8 cellular contexts compared by ENCODE assay signal in genomic region chr7:73606801-73607691, GRCh38. TPM values are rescaled to one million over a fixed set of nuclear protein-coding genes. Genes with fewer than 3 reads are reported as not detected.
A peak's percentile ranks its signal among the peaks of the same experiment; 100 is the strongest.
DNase-seq lines count a peak whose midpoint lies in the region; ATAC-seq and TF ChIP-seq lines count a peak whose summit lies in the region.

No MANE protein-coding gene starts in this region.

- intact Hi-C loops in Panc1 (cut with micrococcal nuclease; ENCODE audit: unreplicated experiment) (loop anchor here (5.0 kb wide), 2 partner anchors 60 to 120 kb away; partner anchors contain the start of gene VPS37D), aorta (cut with DNase I) (loop anchor here (1.0 to 5.0 kb wide), 4 partner anchors 60 to 120 kb away; partner anchors contain the start of gene VPS37D (in 1 of the 2))
- intact Hi-C loops in activated T-helper 2 cell treated with anti-CD3 and anti-CD28 coated beads, Interferon-gamma antibody, Interleukin-2, Interleukin-4, amounts not matched to agents 10 μg/mL and 5 μg/mL and 100 μg/mL, durations not matched to agents 14 hours and 24 hours and 36 hours (cut with micrococcal nuclease) = loop anchor here (1.0 to 5.0 kb wide), 3 partner anchors 60 to 128 kb away; partner anchors contain the start of gene VPS37D

- POLR2A ChIA-PET in Panc1 (lab: Charles Lee) = interaction anchor here (0.6 to 0.7 kb wide), 2 partner anchors 9 to 296 kb away, joined by 9 to 11 read pairs; no protein-coding TSS in a partner anchor

- no peaks in the 10 kb centered on the region for H3K9me3 Mint-ChIP-seq in activated T-helper 2 cell treated with anti-CD3 and anti-CD28 coated beads, Interferon-gamma antibody, Interleukin-2, Interleukin-4, amounts not matched to agents 10 μg/mL and 5 μg/mL and 100 μg/mL, durations not matched to agents 14 hours and 24 hours and 36 hours
- H3K9me3 Mint-ChIP-seq in progenitor cell of endocrine pancreas (ENCODE audit: low read depth) = no peaks in the 10 kb centered on the region

- TF ChIP-seq CTCF in Panc1 (IDR thresholded peaks at IDR 0.05) = peak; percentile 98
- peak; percentile 98 for TF ChIP-seq CTCF in progenitor cell of endocrine pancreas (IDR thresholded peaks at IDR 0.05; ENCODE audit: unreplicated experiment)

- no peaks in the 10 kb centered on the region for H3K9me3 ChIP-seq in Panc1 (ENCODE audit: control insufficient read depth, insufficient read depth, low read depth, low read length)
- H3K9me3 ChIP-seq in aorta (ENCODE audit: control insufficient read depth, low read length) = no peaks in the 10 kb centered on the region

- H3K27me3 ChIP-seq in H7 (ENCODE audit: control insufficient read depth, insufficient read depth, low read length) (peaks cover 4% of the 10 kb centered on the region; the same call in 1 of the 2 replicates), Panc1 (ENCODE audit: control insufficient read depth, insufficient read depth, low read length) (no peaks in the 10 kb centered on the region), aorta (ENCODE audit: control insufficient read depth in 1 of 2, insufficient read depth in 2 of 2, low read length in 1 of 2) (no peaks in the 10 kb centered on the region)

- WGBS in aorta, 2 donors = 10% methylated on average over 30 to 36 of the region's 36 CpGs

- peak overlapping the region; percentile 40 for H3K4me3 ChIP-seq in H7 (ENCODE audit: insufficient read depth, low read depth, low read length)
- no peak overlapping the region for H3K4me3 ChIP-seq in Panc1 (ENCODE audit: low read depth in 2 of 2, low read length in 2 of 2)
- no peak overlapping the region for H3K4me3 ChIP-seq in aorta (ENCODE audit: low read length in 2 of 2)

- in situ Hi-C loops in Panc1 (cut with HindIII; ENCODE audit: low pct_unique_long_range_greater_than_20kb, low sequenced_read_pairs) = no loop called here

- H3K36me3 Mint-ChIP-seq in activated T-helper 2 cell treated with anti-CD3 and anti-CD28 coated beads, Interferon-gamma antibody, Interleukin-2, Interleukin-4, amounts not matched to agents 10 μg/mL and 5 μg/mL and 100 μg/mL, durations not matched to agents 14 hours and 24 hours and 36 hours (ENCODE audit: low read depth) = no peaks in the 10 kb centered on the region
- no peaks in the 10 kb centered on the region for H3K36me3 Mint-ChIP-seq in progenitor cell of endocrine pancreas (ENCODE audit: insufficient read depth)

- H3K27ac ChIP-seq in Panc1 (ENCODE audit: low read length) (no peak overlapping the region), aorta (ENCODE audit: low read depth in 1 of 2, low read length in 2 of 2) (no peak overlapping the region)

- no TSS peak for BruUV-seq in Panc1 (replicated peaks; lab: Mats Ljungman, UMichigan)

- CTCF ChIA-PET in Panc1 (lab: Charles Lee) = interaction anchor here (0.6 to 1.4 kb wide), 12 partner anchors 9 to 235 kb away, joined by 3 to 11 read pairs (median 5); partner anchors contain the start of gene METTL27

- H3K27ac Mint-ChIP-seq in activated T-helper 2 cell treated with anti-CD3 and anti-CD28 coated beads, Interferon-gamma antibody, Interleukin-2, Interleukin-4, amounts not matched to agents 10 μg/mL and 5 μg/mL and 100 μg/mL, durations not matched to agents 14 hours and 24 hours and 36 hours = no peak overlapping the region
- H3K27ac Mint-ChIP-seq in progenitor cell of endocrine pancreas = no peak overlapping the region

- ATAC-seq in Panc1 (peak; percentile 77), aorta (ENCODE audit: low FRiP score) (peak; percentile 84), HG03280 (IDR thresholded peaks at IDR 0.05; ENCODE audit: unreplicated experiment) (no peak)

- no peak overlapping the region for H3K4me3 Mint-ChIP-seq in activated T-helper 2 cell treated with anti-CD3 and anti-CD28 coated beads, Interferon-gamma antibody, Interleukin-2, Interleukin-4, amounts not matched to agents 10 μg/mL and 5 μg/mL and 100 μg/mL, durations not matched to agents 14 hours and 24 hours and 36 hours (ENCODE audit: low read depth)
- no peak overlapping the region for H3K4me3 Mint-ChIP-seq in progenitor cell of endocrine pancreas (ENCODE audit: low read depth)

- no peaks in the 10 kb centered on the region; the same call in 1 of the 2 replicates for H3K4me1 ChIP-seq in Panc1 (ENCODE audit: control insufficient read depth, insufficient read depth, low read length)
- no peaks in the 10 kb centered on the region for H3K4me1 ChIP-seq in aorta (ENCODE audit: control insufficient read depth in 1 of 2, insufficient read depth in 2 of 2, low read length in 2 of 2)

- DNase-seq in Ammon's horn (ENCODE audit: low spot score) (peak; percentile 54), H7 (peak; percentile 98), Panc1 (ENCODE audit: low read depth, low spot score) (no peak), glomerular visceral epithelial cell (ENCODE audit: extremely low spot score) (peak; percentile 48), progenitor cell of endocrine pancreas (ENCODE audit: low spot score, unreplicated experiment) (peak; percentile 79), aorta (peak; percentile 67 to 91)
- peak; percentile 44 for DNase-seq in activated T-helper 2 cell treated with anti-CD3 and anti-CD28 coated beads, Interferon-gamma antibody, Interleukin-2, Interleukin-4, amounts not matched to agents 10 μg/mL and 5 μg/mL and 100 μg/mL, durations not matched to agents 14 hours and 24 hours and 36 hours (ENCODE audit: low spot score)

- H3K36me3 ChIP-seq in H7 (replicated peaks; ENCODE audit: control insufficient read depth, insufficient read depth, low read length) (no peaks in the 10 kb centered on the region), Panc1 (ENCODE audit: control insufficient read depth, insufficient read depth, low read length) (no peaks in the 10 kb centered on the region), aorta (ENCODE audit: control insufficient read depth in 1 of 2, insufficient read depth in 2 of 2, low read length in 1 of 2) (no peaks in the 10 kb centered on the region)

- H3K4me1 Mint-ChIP-seq in activated T-helper 2 cell treated with anti-CD3 and anti-CD28 coated beads, Interferon-gamma antibody, Interleukin-2, Interleukin-4, amounts not matched to agents 10 μg/mL and 5 μg/mL and 100 μg/mL, durations not matched to agents 14 hours and 24 hours and 36 hours (ENCODE audit: low read depth) = no peaks in the 10 kb centered on the region
- H3K4me1 Mint-ChIP-seq in progenitor cell of endocrine pancreas (ENCODE audit: low read depth) = no peaks in the 10 kb centered on the region

- peaks cover 14% of the 10 kb centered on the region for H3K27me3 Mint-ChIP-seq in activated T-helper 2 cell treated with anti-CD3 and anti-CD28 coated beads, Interferon-gamma antibody, Interleukin-2, Interleukin-4, amounts not matched to agents 10 μg/mL and 5 μg/mL and 100 μg/mL, durations not matched to agents 14 hours and 24 hours and 36 hours (ENCODE audit: low read depth)
- peaks cover 4% of the 10 kb centered on the region for H3K27me3 Mint-ChIP-seq in progenitor cell of endocrine pancreas

RNA-seq across cellular contexts. Expression of gene MLXIPL, which starts 17.3 kb away (rescaled TPM):
- 0.63 and 0.73 TPM in 2 replicates for total RNA-seq in H7 (2014; rRNA removed; shearing (Covaris generic))
- total RNA-seq in Panc1 (2021; ENCODE audit: unreplicated experiment) (7.2 TPM), progenitor cell of endocrine pancreas (47.3 and 48.6 TPM in 2 replicates), aorta (1 to 10 TPM; 2.0 to 4.5 TPM)
- 4.9 TPM for polyA plus RNA-seq in Panc1 (2012; ENCODE audit: insufficient read length)
- total RNA-seq in activated T-helper 2 cell treated with anti-CD3 and anti-CD28 coated beads, Interferon-gamma antibody, Interleukin-2, Interleukin-4, amounts not matched to agents 10 μg/mL and 5 μg/mL and 100 μg/mL, durations not matched to agents 14 hours and 24 hours and 36 hours = not detected in 2 replicates
- 10 to 100 TPM in 1 of 2 donors, under 1 TPM in 1; 0.23 to 13.5 TPM for polyA plus RNA-seq in aorta

RNA-seq across cellular contexts. Expression of gene TBL2, which starts 28.7 kb away (rescaled TPM):
- total RNA-seq in H7 (2014; rRNA removed; shearing (Covaris generic)) = 34.5 and 52.3 TPM in 2 replicates
- total RNA-seq in Panc1 (2021; ENCODE audit: unreplicated experiment) (60.1 TPM), progenitor cell of endocrine pancreas (42.1 and 44.9 TPM in 2 replicates), aorta (10 to 100 TPM; 26.5 to 27.7 TPM)
- 37.3 TPM for polyA plus RNA-seq in Panc1 (2012; ENCODE audit: insufficient read length)
- total RNA-seq in activated T-helper 2 cell treated with anti-CD3 and anti-CD28 coated beads, Interferon-gamma antibody, Interleukin-2, Interleukin-4, amounts not matched to agents 10 μg/mL and 5 μg/mL and 100 μg/mL, durations not matched to agents 14 hours and 24 hours and 36 hours = 43.3 and 43.9 TPM in 2 replicates
- polyA plus RNA-seq in aorta = 10 to 100 TPM; 17.7 to 22.8 TPM

RNA-seq across cellular contexts. Expression of gene BCL7B, which starts 49.6 kb away (rescaled TPM):
- 18.7 and 23.3 TPM in 2 replicates for total RNA-seq in H7 (2014; rRNA removed; shearing (Covaris generic))
- total RNA-seq in Panc1 (2021; ENCODE audit: unreplicated experiment) (95.4 TPM), progenitor cell of endocrine pancreas (37.8 and 46.1 TPM in 2 replicates), aorta (10 to 100 TPM; 45.5 to 68.2 TPM)
- polyA plus RNA-seq in Panc1 (2012; ENCODE audit: insufficient read length) = 89.8 TPM
- total RNA-seq in activated T-helper 2 cell treated with anti-CD3 and anti-CD28 coated beads, Interferon-gamma antibody, Interleukin-2, Interleukin-4, amounts not matched to agents 10 μg/mL and 5 μg/mL and 100 μg/mL, durations not matched to agents 14 hours and 24 hours and 36 hours = 68.6 and 74.5 TPM in 2 replicates
- 10 to 100 TPM; 70.9 to 92.3 TPM for polyA plus RNA-seq in aorta
